Comparison of ENCODE assay signal across 27 cellular contexts in the genomic region with DNA sequence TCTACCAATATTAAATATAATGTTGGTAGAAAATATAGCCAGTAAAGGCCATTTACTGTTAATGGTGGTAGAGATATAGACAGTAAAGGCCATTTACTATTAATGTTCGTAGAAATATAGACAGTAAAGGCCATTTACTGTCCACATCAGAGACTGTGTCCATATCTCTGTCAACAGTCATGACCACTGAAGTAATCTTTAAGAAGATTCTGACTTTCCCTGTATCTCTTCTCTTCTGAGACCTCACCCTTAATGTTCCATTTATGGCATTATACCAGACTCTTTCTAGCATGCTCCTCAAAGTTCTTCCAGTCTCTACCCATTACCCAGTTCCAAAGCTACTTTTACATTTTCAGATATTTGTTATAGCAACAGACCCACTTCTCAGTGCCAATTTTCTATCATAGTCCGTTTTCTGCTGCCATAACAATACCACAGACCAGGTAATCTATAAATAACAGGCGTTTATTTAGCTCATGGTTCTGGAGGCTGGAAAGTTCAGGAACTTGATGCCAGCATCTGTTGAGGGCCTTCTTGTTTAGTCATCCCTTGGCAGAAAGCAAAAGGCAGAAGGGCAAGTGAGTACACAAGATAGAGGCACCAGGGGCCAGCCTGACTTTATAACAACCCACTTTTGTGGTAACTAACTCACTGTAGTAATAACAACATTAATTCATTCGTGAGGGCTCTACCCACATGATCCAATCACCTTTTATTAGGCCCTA. TPM values are rescaled to one million over a fixed set of nuclear protein-coding genes. Genes with fewer than 3 reads are reported as not detected.
"Had no signal": no experiment of that assay in that cellular context is flagged by ENCODE, and none has a peak within 500 bp of the region (broad histone marks: within the 10 kb centered on the region; RNA-seq: fewer than 3 reads in every experiment).

No MANE protein-coding gene starts in this region.

- H3K4me2 ChIP-seq: smooth muscle cell had no signal

- H3K9me3 ChIP-seq: colonic mucosa, lower lobe of right lung, uterus had no signal

- H3K4me3 ChIP-seq: colonic mucosa, lower lobe of right lung, smooth muscle cell, uterus had no signal

- H3K27me3 ChIP-seq: colonic mucosa, uterus had no signal

- DNase-seq: activated CD4-positive, alpha-beta T cell treated with anti-CD3 and anti-CD28 coated beads for 4 hours; activated CD4-positive, alpha-beta T cell treated with anti-CD3 and anti-CD28 coated beads, Interleukin-2, amount 50 U/mL, for 4 hours; activated naive CD4-positive, alpha-beta T cell; activated T-cell treated with anti-CD3 and anti-CD28 coated beads for 4 hours; activated T-cell treated with anti-CD3 and anti-CD28 coated beads, Interleukin-2, amount 50 U/mL, for 72 hours; colonic mucosa; effector CD8-positive, alpha-beta T cell; head of caudate nucleus; lower lobe of right lung; mesenchymal stem cell; posterior cingulate gyrus; stimulated activated CD4-positive, alpha-beta T cell treated with anti-CD3 and anti-CD28 coated beads, Interleukin-1b, Interleukin-23, amount 100 ng/mL, for 48 hours; stimulated activated CD4-positive, alpha-beta T cell treated with anti-CD3 and anti-CD28 coated beads, Interleukin-4, amount 100 ng/mL, for 4 hours; stimulated activated CD8-positive, alpha-beta memory T cell treated with anti-CD3 and anti-CD28 coated beads, Interleukin-4, amount 100 ng/mL, for 48 hours; stimulated activated naive CD8-positive, alpha-beta T cell treated with anti-CD3 and anti-CD28 coated beads, Interleukin-15, amount 100 ng/mL, for 72 hours; substantia nigra; T-helper 1 cell; uterus had no signal

- H3K4me1 ChIP-seq: colonic mucosa, lower lobe of right lung, uterus had no signal

- H3K36me3 ChIP-seq: colonic mucosa, lower lobe of right lung, uterus had no signal

- FAIRE-seq: bronchial epithelial cell, endometrium had no signal

- H3K27ac ChIP-seq: colonic mucosa, epithelial cell of prostate, lower lobe of right lung, uterus had no signal

- ATAC-seq: activated naive CD4-positive, alpha-beta T cell treated with anti-CD3 and anti-CD28 coated beads, Interleukin-2, amount 50 U/mL, for 72 hours; activated T-cell treated with anti-CD3 and anti-CD28 coated beads, Interleukin-2, amount 50 U/mL, for 72 hours; lower lobe of right lung; sciatic nerve; stimulated activated memory B cell treated with anti-CD40 and anti-IgM and Interleukin-4, amounts not matched to agents 10 μg/mL and 1 μg/mL and 100 μg/mL, for 72 hours; stimulated activated naive CD8-positive, alpha-beta T cell treated with anti-CD3 and anti-CD28 coated beads, Interleukin-15, amount 100 ng/mL, for 72 hours had no signal

RNA-seq across cellular contexts. Expression of a gene that starts 42.7 kb away (rescaled TPM):
- total RNA-seq: dermis microvascular lymphatic vessel endothelial cell, fibroblast of villous mesenchyme had no signal
